10 cellular contexts compared by ENCODE assay signal in the genomic region with DNA sequence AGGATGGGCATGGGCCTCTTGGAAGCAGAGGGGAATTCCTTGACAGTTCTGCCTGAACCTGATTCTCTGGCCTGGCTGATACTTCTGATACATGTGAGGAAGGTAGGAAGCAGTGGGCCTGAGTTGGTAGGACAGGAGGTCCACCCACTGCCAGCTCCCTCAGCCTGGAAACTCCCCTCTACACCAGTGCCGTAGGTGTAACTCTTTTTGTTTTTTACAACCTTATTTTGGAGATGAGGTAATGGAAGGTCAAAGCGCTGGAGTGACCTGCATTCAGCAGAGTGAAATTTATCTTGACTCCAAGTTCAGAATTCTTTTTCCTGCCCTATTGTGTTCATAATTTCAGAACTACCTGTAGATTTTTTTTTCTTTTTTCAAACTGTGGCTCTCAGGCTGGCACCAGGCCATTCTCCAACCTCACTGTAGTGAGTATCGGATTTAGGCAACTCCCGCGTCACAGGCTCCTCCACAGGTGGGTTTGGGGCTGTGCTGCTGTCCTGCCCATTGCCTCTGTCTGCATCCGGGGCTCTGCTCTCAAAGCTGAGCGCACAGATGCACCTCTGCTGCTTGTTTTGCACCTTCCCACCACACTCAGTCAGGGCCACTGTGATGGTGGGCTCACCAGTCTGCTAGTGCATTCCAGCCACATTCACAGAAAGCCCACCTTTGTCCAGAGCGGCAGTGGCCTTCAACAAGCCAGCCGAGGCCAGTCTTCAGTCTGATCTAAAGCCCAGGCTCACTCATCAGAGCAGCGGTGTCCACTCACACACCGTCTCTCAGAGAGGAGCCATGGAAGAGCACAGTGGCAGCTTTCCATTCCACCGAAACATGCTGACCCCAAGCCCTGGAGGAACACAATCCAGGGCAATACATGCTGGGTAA.
DNase-seq lines count a peak whose midpoint lies in the region; ATAC-seq and TF ChIP-seq lines count a peak whose summit lies in the region.
"Had no signal": no experiment of that assay in that cellular context is flagged by ENCODE, and none has a peak within 500 bp of the region (broad histone marks: within the 10 kb centered on the region; RNA-seq: fewer than 3 reads in every experiment).

No MANE protein-coding gene starts in this region.

- no peaks in the 10 kb centered on the region for H3K27me3 Mint-ChIP-seq in chondrocyte (ENCODE audit: low read depth)

- no peak overlapping the region for H3K27ac Mint-ChIP-seq in chondrocyte (ENCODE audit: unreplicated experiment)

- no peak overlapping the region for H3K4me3 Mint-ChIP-seq in chondrocyte (ENCODE audit: unreplicated experiment)

- no peaks in the 10 kb centered on the region for H3K27me3 ChIP-seq in foreskin keratinocyte

- H3K36me3 Mint-ChIP-seq in chondrocyte (ENCODE audit: low read depth): peaks cover 9% of the 10 kb centered on the region

- DNase-seq in Caki2 (ENCODE audit: low read depth) (peak; percentile 19), foreskin keratinocyte (no peak), chondrocyte (ENCODE audit: low spot score) (no peak), GM19238 (ENCODE audit: insufficient read length, low spot score) (no peak)
- DNase-seq: cortex of kidney, MV-4-11, NCI-H524 treated with DMSO at 0.1 percent for 48 hours had no signal

- in situ Hi-C loops in Caki2 (cut with HindIII; ENCODE audit: low pct_unique_long_range_greater_than_20kb, low sequenced_read_pairs): no loop called here

- H3K9me3 Mint-ChIP-seq in chondrocyte (ENCODE audit: low read depth): no peaks in the 10 kb centered on the region

- TF ChIP-seq CTCF in foreskin keratinocyte (conservative IDR thresholded peaks at IDR 0.05): no peak
- TF ChIP-seq CTCF in chondrocyte (IDR thresholded peaks at IDR 0.05): no peak

- H3K27ac ChIP-seq in foreskin keratinocyte: no peak overlapping the region

- H3K4me1 Mint-ChIP-seq in chondrocyte (ENCODE audit: low read depth): peaks cover 6% of the 10 kb centered on the region

- ATAC-seq in GM18511 (IDR thresholded peaks at IDR 0.05; ENCODE audit: unreplicated experiment) (peak; percentile 51), HG03442 (IDR thresholded peaks at IDR 0.05; ENCODE audit: unreplicated experiment) (peak; percentile 30), foreskin keratinocyte (peak; percentile 13), GM19452 (IDR thresholded peaks at IDR 0.05; ENCODE audit: unreplicated experiment) (no peak)

- H3K4me1 ChIP-seq in foreskin keratinocyte: no peaks in the 10 kb centered on the region
